9 cellular contexts compared by ENCODE assay signal in genomic region chr7:45921699-45922519, GRCh38. TPM values are rescaled to one million over a fixed set of nuclear protein-coding genes. Genes with fewer than 3 reads are reported as not detected.
DNase-seq lines count a peak whose midpoint lies in the region; ATAC-seq lines count a peak whose summit lies in the region.
"Had no signal": no experiment of that assay in that cellular context is flagged by ENCODE, and none has a peak within 500 bp of the region (broad histone marks: within the 10 kb centered on the region; RNA-seq: fewer than 3 reads in every experiment).

No MANE protein-coding gene starts in this region.

- H3K27ac Mint-ChIP-seq in activated naive CD4-positive, alpha-beta T cell treated with anti-CD3 and anti-CD28 coated beads, Interleukin-2, amount 50 U/mL, for 24 hours: no peak overlapping the region
- H3K27ac Mint-ChIP-seq in stimulated activated naive CD8-positive, alpha-beta T cell treated with anti-CD3 and anti-CD28 coated beads, Interleukin-15, amount 100 ng/mL, for 72 hours: no peak overlapping the region

- ATAC-seq in stimulated activated naive CD8-positive, alpha-beta T cell treated with anti-CD3 and anti-CD28 coated beads, Interleukin-15, amount 100 ng/mL, for 72 hours: no peak
- ATAC-seq in HG03442 (IDR thresholded peaks at IDR 0.05; ENCODE audit: unreplicated experiment) (no peak), HG03432 (IDR thresholded peaks at IDR 0.05; ENCODE audit: unreplicated experiment) (no peak)

- H3K36me3 Mint-ChIP-seq in activated naive CD4-positive, alpha-beta T cell treated with anti-CD3 and anti-CD28 coated beads, Interleukin-2, amount 50 U/mL, for 24 hours: no peaks in the 10 kb centered on the region

- in situ Hi-C loops in T47D (cut with HindIII; ENCODE audit: low pct_unique_long_range_greater_than_20kb, low sequenced_read_pairs): no loop called here

- DNase-seq in activated naive CD4-positive, alpha-beta T cell (lab: John Stamatoyannopoulos, UW): no peak
- peak; percentile 84 for DNase-seq in NCI-H460 (ENCODE audit: extremely low read depth, low read depth)
- DNase-seq in T47D (ENCODE audit: low read depth in 1 of 2, low spot score in 1 of 2): peak; percentile 66 to 70
- DNase-seq in islet precursor cell: peak; percentile 92
- DNase-seq in stimulated activated naive CD8-positive, alpha-beta T cell treated with anti-CD3 and anti-CD28 coated beads, Interleukin-15, amount 100 ng/mL, for 72 hours: peak; percentile 24 to 30

- H3K4me3 Mint-ChIP-seq in activated naive CD4-positive, alpha-beta T cell treated with anti-CD3 and anti-CD28 coated beads, Interleukin-2, amount 50 U/mL, for 24 hours: peak overlapping the region; percentile 51
- H3K4me3 Mint-ChIP-seq in stimulated activated naive CD8-positive, alpha-beta T cell treated with anti-CD3 and anti-CD28 coated beads, Interleukin-15, amount 100 ng/mL, for 72 hours: peak overlapping the region; percentile 66 to 68

- peaks cover 26% of the 10 kb centered on the region for H3K4me1 Mint-ChIP-seq in activated naive CD4-positive, alpha-beta T cell treated with anti-CD3 and anti-CD28 coated beads, Interleukin-2, amount 50 U/mL, for 24 hours
- peaks cover 32% of the 10 kb centered on the region for H3K4me1 Mint-ChIP-seq in stimulated activated naive CD8-positive, alpha-beta T cell treated with anti-CD3 and anti-CD28 coated beads, Interleukin-15, amount 100 ng/mL, for 72 hours

- no peaks in the 10 kb centered on the region for H3K9me3 Mint-ChIP-seq in activated naive CD4-positive, alpha-beta T cell treated with anti-CD3 and anti-CD28 coated beads, Interleukin-2, amount 50 U/mL, for 24 hours
- H3K9me3 Mint-ChIP-seq in stimulated activated naive CD8-positive, alpha-beta T cell treated with anti-CD3 and anti-CD28 coated beads, Interleukin-15, amount 100 ng/mL, for 72 hours: no peaks in the 10 kb centered on the region

- peaks cover 41% of the 10 kb centered on the region for H3K27me3 Mint-ChIP-seq in activated naive CD4-positive, alpha-beta T cell treated with anti-CD3 and anti-CD28 coated beads, Interleukin-2, amount 50 U/mL, for 24 hours
- H3K27me3 Mint-ChIP-seq in stimulated activated naive CD8-positive, alpha-beta T cell treated with anti-CD3 and anti-CD28 coated beads, Interleukin-15, amount 100 ng/mL, for 72 hours: peaks cover 66% of the 10 kb centered on the region

RNA-seq across cellular contexts. Expression of gene IGFBP3, which starts 0.8 kb away (rescaled TPM):
- 336 and 359 TPM in 2 replicates for total RNA-seq in NCI-H460 (2014; rRNA removed; shearing (Covaris generic))
- 156 and 273 TPM in 2 replicates for polyA plus RNA-seq in NCI-H460 (2014; cell fraction: nucleus; rRNA removed)

RNA-seq across cellular contexts. Expression of gene IGFBP1, which starts 33.6 kb away (rescaled TPM):
- total RNA-seq in NCI-H460 (2014; rRNA removed; shearing (Covaris generic)): 1.8 and 2.4 TPM in 2 replicates
- polyA plus RNA-seq in NCI-H460 (2014; cell fraction: nucleus; rRNA removed): not detected in 2 replicates
- total RNA-seq: left colon had no signal

RNA-seq across cellular contexts. Expression of gene CCDC201, which starts 49.0 kb away (rescaled TPM):
- not detected in 2 replicates for total RNA-seq in NCI-H460 (2014; rRNA removed; shearing (Covaris generic))
- not detected in 2 replicates for polyA plus RNA-seq in NCI-H460 (2014; cell fraction: nucleus; rRNA removed)
- total RNA-seq: left colon had no signal

Comparison
In these comparisons a context has a peak if more than half of its experiments do, and no peak if none do; other contexts are left out.
1. DNase-seq: peak in NCI-H460 (single experiment), T47D (2 of 2), islet precursor cell (single experiment) and stimulated activated naive CD8-positive, alpha-beta T cell treated with anti-CD3 and anti-CD28 coated beads, Interleukin-15, amount 100 ng/mL, for 72 hours (2 of 2); none in activated naive CD4-positive, alpha-beta T cell (0 of 4).